ENCODE assay signal across 9 cellular contexts in genomic region chr3:30231277-30232141, GRCh38.
A peak's percentile ranks its signal among the peaks of the same experiment; 100 is the strongest.
DNase-seq lines count a peak whose midpoint lies in the region; ATAC-seq and TF ChIP-seq lines count a peak whose summit lies in the region.
"Had no signal": no experiment of that assay in that cellular context is flagged by ENCODE, and none has a peak within 500 bp of the region (broad histone marks: within the 10 kb centered on the region; RNA-seq: fewer than 3 reads in every experiment).

No MANE protein-coding gene starts in this region.

- H3K36me3 ChIP-seq in adipocyte (ENCODE audit: control insufficient read depth, insufficient read depth, low read length, severe bottlenecking) (no peaks in the 10 kb centered on the region), heart left ventricle (no peaks in the 10 kb centered on the region), skeletal muscle tissue (ENCODE audit: control insufficient read depth in 3 of 3, insufficient read depth in 3 of 3, low read length in 3 of 3) (no peaks in the 10 kb centered on the region)

- no peaks in the 10 kb centered on the region for H3K9me3 Mint-ChIP-seq in activated naive CD8-positive, alpha-beta T cell treated with anti-CD3 and anti-CD28 coated beads, Interleukin-2, amount 50 U/mL, for 24 hours
- H3K9me3 Mint-ChIP-seq in WTC11: no peaks in the 10 kb centered on the region
- H3K9me3 Mint-ChIP-seq: activated T-helper 17 cell treated with anti-CD3 and anti-CD28 coated beads, Interleukin-2, amount 50 U/mL, for 72 hours had no signal

- H3K27me3 ChIP-seq in adipocyte (replicated peaks; ENCODE audit: control insufficient read depth, insufficient read depth, low read length): no peaks in the 10 kb centered on the region
- no peaks in the 10 kb centered on the region for H3K27me3 ChIP-seq in heart left ventricle
- H3K27me3 ChIP-seq in skeletal muscle tissue (ENCODE audit: control insufficient read depth in 3 of 3, insufficient read depth in 3 of 3, low read length in 3 of 3): no peaks in the 10 kb centered on the region

- H3K27ac ChIP-seq in heart left ventricle: peak overlapping the region in 11 of 12 donors; percentile 9 to 76 (median 47)
- H3K27ac ChIP-seq in skeletal muscle tissue (ENCODE audit: low read depth, low read length): peak overlapping the region; percentile 72

- H3K27me3 Mint-ChIP-seq in activated naive CD8-positive, alpha-beta T cell treated with anti-CD3 and anti-CD28 coated beads, Interleukin-2, amount 50 U/mL, for 24 hours: no peaks in the 10 kb centered on the region
- H3K27me3 Mint-ChIP-seq in WTC11 (ENCODE audit: low read depth): no peaks in the 10 kb centered on the region
- H3K27me3 Mint-ChIP-seq: activated T-helper 17 cell treated with anti-CD3 and anti-CD28 coated beads, Interleukin-2, amount 50 U/mL, for 72 hours had no signal

- H3K36me3 Mint-ChIP-seq in activated naive CD8-positive, alpha-beta T cell treated with anti-CD3 and anti-CD28 coated beads, Interleukin-2, amount 50 U/mL, for 24 hours (ENCODE audit: low read depth): no peaks in the 10 kb centered on the region
- H3K36me3 Mint-ChIP-seq in WTC11: no peaks in the 10 kb centered on the region

- CTCF ChIA-PET in WTC11 (lab: Charles Lee): no interaction called here

- H3K9ac ChIP-seq in adipocyte (ENCODE audit: low read length) (peak overlapping the region; percentile 62), skeletal muscle tissue (ENCODE audit: low read depth in 1 of 3, low read length in 3 of 3) (no peak overlapping the region)

- TF ChIP-seq CTCF in heart left ventricle (IDR thresholded peaks at IDR 0.05) (no peak), WTC11 (IDR thresholded peaks at IDR 0.05) (no peak)

- H3K4me1 ChIP-seq in adipocyte (ENCODE audit: control insufficient read depth, insufficient read depth, low read length) (peaks cover 49% of the 10 kb centered on the region), heart left ventricle (peaks cover 4 to 75% (median 32%) of the 10 kb centered on the region in 12 donors), skeletal muscle tissue (ENCODE audit: control insufficient read depth in 3 of 3, insufficient read depth in 3 of 3, low read length in 3 of 3) (peaks cover 3 to 9% (median 8%) of the 10 kb centered on the region in 3 donors)

- H3K4me3 Mint-ChIP-seq in activated naive CD8-positive, alpha-beta T cell treated with anti-CD3 and anti-CD28 coated beads, Interleukin-2, amount 50 U/mL, for 24 hours: no peak overlapping the region
- no peak overlapping the region for H3K4me3 Mint-ChIP-seq in WTC11
- H3K4me3 Mint-ChIP-seq: activated T-helper 17 cell treated with anti-CD3 and anti-CD28 coated beads, Interleukin-2, amount 50 U/mL, for 72 hours had no signal

- ATAC-seq in heart left ventricle (peak; percentile 11 to 78 (median 56)), WTC11 (no peak)
- no peak for ATAC-seq in activated naive CD8-positive, alpha-beta T cell treated with anti-CD3 and anti-CD28 coated beads, Interleukin-2, amount 50 U/mL, for 24 hours
- ATAC-seq: activated T-helper 17 cell treated with anti-CD3 and anti-CD28 coated beads, Interleukin-2, amount 50 U/mL, for 72 hours had no signal

- H3K27ac Mint-ChIP-seq in activated naive CD8-positive, alpha-beta T cell treated with anti-CD3 and anti-CD28 coated beads, Interleukin-2, amount 50 U/mL, for 24 hours: no peak overlapping the region
- no peak overlapping the region for H3K27ac Mint-ChIP-seq in WTC11
- H3K27ac Mint-ChIP-seq: activated T-helper 17 cell treated with anti-CD3 and anti-CD28 coated beads, Interleukin-2, amount 50 U/mL, for 72 hours had no signal

- H3K9me3 ChIP-seq in adipocyte (ENCODE audit: control insufficient read depth, low read length) (no peaks in the 10 kb centered on the region), heart left ventricle (no peaks in the 10 kb centered on the region), skeletal muscle tissue (ENCODE audit: control insufficient read depth in 3 of 3, low read length in 3 of 3) (no peaks in the 10 kb centered on the region)

- no peak for TF ChIP-seq POLR2A in heart left ventricle (IDR thresholded peaks at IDR 0.05)

- peak overlapping the region; percentile 57 for H3K4me3 ChIP-seq in adipocyte (ENCODE audit: low read length)
- no peak overlapping the region for H3K4me3 ChIP-seq in heart left ventricle
- no peak overlapping the region for H3K4me3 ChIP-seq in skeletal muscle tissue (ENCODE audit: low read length in 3 of 3)

- intact Hi-C loops in heart left ventricle (cut with DNase I): loop anchor here in 4 of 10 donors (5.0 kb wide), 4 partner anchors 56 to 451 kb away; no protein-coding TSS in a partner anchor

- WGBS in heart left ventricle, 4 donors: 65 to 79% (median 73%) methylated on average over 3 of the region's 3 CpGs

- H3K4me1 Mint-ChIP-seq in activated naive CD8-positive, alpha-beta T cell treated with anti-CD3 and anti-CD28 coated beads, Interleukin-2, amount 50 U/mL, for 24 hours: peaks cover 12% of the 10 kb centered on the region
- peaks cover 32% of the 10 kb centered on the region for H3K4me1 Mint-ChIP-seq in WTC11

- POLR2A ChIA-PET in WTC11 (lab: Charles Lee): no interaction called here

- DNase-seq in GM03348 (ENCODE audit: low spot score): peak; percentile 48
- DNase-seq in adipocyte (ENCODE audit: low read depth): peak; percentile 73
- peak in 1 of 5 donors; percentile 18 for DNase-seq in heart left ventricle
- DNase-seq in activated CD4-positive, alpha-beta T cell treated with anti-CD3 and anti-CD28 coated beads for 48 hours: no peak
- DNase-seq in activated naive CD8-positive, alpha-beta T cell treated with anti-CD3 and anti-CD28 coated beads, Interleukin-2, amount 50 U/mL, for 24 hours: no peak
- no peak for DNase-seq in WTC11 (ENCODE audit: low spot score)
- no peak for DNase-seq in NCI-H1694 (lab: John Stamatoyannopoulos, UW)

TF ChIP-seq in WTC11, 78 proteins besides CTCF, POLR2A, EP300 and RAD21 (continues in another document):
- TF ChIP-seq, protein P1, sequence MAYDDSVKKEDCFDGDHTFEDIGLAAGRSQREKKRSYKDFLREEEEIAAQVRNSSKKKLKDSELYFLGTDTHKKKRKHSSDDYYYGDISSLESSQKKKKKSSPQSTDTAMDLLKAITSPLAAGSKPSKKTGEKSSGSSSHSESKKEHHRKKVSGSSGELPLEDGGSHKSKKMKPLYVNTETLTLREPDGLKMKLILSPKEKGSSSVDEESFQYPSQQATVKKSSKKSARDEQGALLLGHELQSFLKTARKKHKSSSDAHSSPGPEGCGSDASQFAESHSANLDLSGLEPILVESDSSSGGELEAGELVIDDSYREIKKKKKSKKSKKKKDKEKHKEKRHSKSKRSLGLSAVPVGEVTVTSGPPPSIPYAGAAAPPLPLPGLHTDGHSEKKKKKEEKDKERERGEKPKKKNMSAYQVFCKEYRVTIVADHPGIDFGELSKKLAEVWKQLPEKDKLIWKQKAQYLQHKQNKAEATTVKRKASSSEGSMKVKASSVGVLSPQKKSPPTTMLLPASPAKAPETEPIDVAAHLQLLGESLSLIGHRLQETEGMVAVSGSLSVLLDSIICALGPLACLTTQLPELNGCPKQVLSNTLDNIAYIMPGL (CRISPR knock-in tag; IDR thresholded peaks at IDR 0.05): no peak
- TF ChIP-seq ATF2 (CRISPR knock-in tag; IDR thresholded peaks at IDR 0.05; ENCODE audit: borderline replicate concordance, low read depth): no peak
- TF ChIP-seq, protein P2, sequence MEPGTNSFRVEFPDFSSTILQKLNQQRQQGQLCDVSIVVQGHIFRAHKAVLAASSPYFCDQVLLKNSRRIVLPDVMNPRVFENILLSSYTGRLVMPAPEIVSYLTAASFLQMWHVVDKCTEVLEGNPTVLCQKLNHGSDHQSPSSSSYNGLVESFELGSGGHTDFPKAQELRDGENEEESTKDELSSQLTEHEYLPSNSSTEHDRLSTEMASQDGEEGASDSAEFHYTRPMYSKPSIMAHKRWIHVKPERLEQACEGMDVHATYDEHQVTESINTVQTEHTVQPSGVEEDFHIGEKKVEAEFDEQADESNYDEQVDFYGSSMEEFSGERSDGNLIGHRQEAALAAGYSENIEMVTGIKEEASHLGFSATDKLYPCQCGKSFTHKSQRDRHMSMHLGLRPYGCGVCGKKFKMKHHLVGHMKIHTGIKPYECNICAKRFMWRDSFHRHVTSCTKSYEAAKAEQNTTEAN (CRISPR knock-in tag; IDR thresholded peaks at IDR 0.05): no peak
- TF ChIP-seq SMAD3 (CRISPR knock-in tag; IDR thresholded peaks at IDR 0.05; ENCODE audit: borderline replicate concordance): no peak
- TF ChIP-seq ZNF121 (CRISPR knock-in tag; IDR thresholded peaks at IDR 0.05): no peak
- no peak for TF ChIP-seq NR3C1 (CRISPR knock-in tag; conservative IDR thresholded peaks at IDR 0.05; ENCODE audit: low read depth)
- TF ChIP-seq ZNF138 (CRISPR knock-in tag; conservative IDR thresholded peaks at IDR 0.05): no peak
- no peak for TF ChIP-seq ZNF423 (CRISPR knock-in tag; IDR thresholded peaks at IDR 0.05)
- TF ChIP-seq NR1H2 (CRISPR knock-in tag; IDR thresholded peaks at IDR 0.05): no peak

Comparison
In these comparisons a context has a peak if more than half of its experiments do, and no peak if none do; other contexts are left out.
1. DNase-seq: peak in GM03348 (single experiment) and adipocyte (single experiment); none in activated CD4-positive, alpha-beta T cell treated with anti-CD3 and anti-CD28 coated beads for 48 hours (single experiment), activated naive CD8-positive, alpha-beta T cell treated with anti-CD3 and anti-CD28 coated beads, Interleukin-2, amount 50 U/mL, for 24 hours (single experiment), WTC11 (single experiment) and NCI-H1694 (single experiment).
2. ATAC-seq: peak in heart left ventricle (4 of 4); none in activated naive CD8-positive, alpha-beta T cell treated with anti-CD3 and anti-CD28 coated beads, Interleukin-2, amount 50 U/mL, for 24 hours (single experiment) and WTC11 (single experiment).